ENCODE assay signal across 20 cellular contexts in genomic region chr13:102017248-102017647, GRCh38.
DNase-seq lines count a peak whose midpoint lies in the region; ATAC-seq, FAIRE-seq and TF ChIP-seq lines count a peak whose summit lies in the region.
"Had no signal": no experiment of that assay in that cellular context is flagged by ENCODE, and none has a peak within 500 bp of the region (broad histone marks: within the 10 kb centered on the region; RNA-seq: fewer than 3 reads in every experiment).

No MANE protein-coding gene starts in this region.

- DNase-seq in NCI-H1105 treated with DMSO at 0.1 percent for 48 hours (lab: John Stamatoyannopoulos, UW): peak; percentile 21
- DNase-seq in NCI-H1105 (lab: John Stamatoyannopoulos, UW): no peak
- DNase-seq in DMS153 (lab: John Stamatoyannopoulos, UW): peak; percentile 23
- peak; percentile 34 for DNase-seq in NCI-H69 (lab: John Stamatoyannopoulos, UW)
- DNase-seq in amniotic epithelial cell (ENCODE audit: low read depth): peak; percentile 10
- no peak for DNase-seq in MM.1S
- no peak for DNase-seq in right cardiac atrium
- DNase-seq in GM12892 (ENCODE audit: insufficient read length): no peak
- DNase-seq: C1 segment of cervical spinal cord, DND-41, GOT3, KG1, NCI-H1930, NCI-H226, NCI-H526, Peyer's patch had no signal

- intact Hi-C loops in right cardiac atrium (cut with DNase I): no loop called here

- H3K4me2 ChIP-seq in MM.1S (ENCODE audit: low read depth, low read length): no peak overlapping the region

- H3K9ac ChIP-seq in MM.1S (ENCODE audit: low read length): no peak overlapping the region

- no peaks in the 10 kb centered on the region for H3K36me3 ChIP-seq in MM.1S (replicated peaks; ENCODE audit: insufficient read depth, low read length)
- H3K36me3 ChIP-seq: Peyer's patch had no signal

- H3K9me3 ChIP-seq in MM.1S (replicated peaks; ENCODE audit: insufficient read depth, low read length) (no peaks in the 10 kb centered on the region), right cardiac atrium (ENCODE audit: control insufficient read depth, low read length) (peaks cover 2% of the 10 kb centered on the region)
- H3K9me3 ChIP-seq: Peyer's patch had no signal

- H3K4me1 ChIP-seq in MM.1S (ENCODE audit: low read length) (no peaks in the 10 kb centered on the region), right cardiac atrium (ENCODE audit: control insufficient read depth, insufficient read depth, low read length) (peaks cover 2% of the 10 kb centered on the region)
- H3K4me1 ChIP-seq: Peyer's patch had no signal

- no peak for TF ChIP-seq CTCF in MM.1S (IDR thresholded peaks at IDR 0.05; ENCODE audit: low read length)

- no peak for FAIRE-seq in GM12892 (lab: Jason Lieb, UNC)
- FAIRE-seq: G401.6, GM18507 had no signal

- no peaks in the 10 kb centered on the region for H4K20me1 ChIP-seq in MM.1S (ENCODE audit: insufficient read depth, low read length)

- no peaks in the 10 kb centered on the region for H3K9me2 ChIP-seq in MM.1S (replicated peaks; ENCODE audit: insufficient read depth, low read length)

- TF ChIP-seq POLR2A in GM12892 (IDR thresholded peaks at IDR 0.05; ENCODE audit: low read depth, low read length): no peak

- H3K4me3 ChIP-seq in MM.1S (ENCODE audit: low read length) (no peak overlapping the region), right cardiac atrium (ENCODE audit: low read length) (no peak overlapping the region)
- H3K4me3 ChIP-seq: Peyer's patch, SK-N-MC had no signal

- H3K27me3 ChIP-seq in MM.1S (replicated peaks; ENCODE audit: insufficient read depth, low read length): no peaks in the 10 kb centered on the region
- H3K27me3 ChIP-seq in right cardiac atrium (ENCODE audit: control insufficient read depth, insufficient read depth): no peaks in the 10 kb centered on the region
- H3K27me3 ChIP-seq: Peyer's patch had no signal

- no peak overlapping the region for H2AFZ ChIP-seq in MM.1S (ENCODE audit: low read length)

- no peaks in the 10 kb centered on the region for H3F3A ChIP-seq in MM.1S (ENCODE audit: insufficient read depth, low read length)

- no peaks in the 10 kb centered on the region for H3K79me2 ChIP-seq in MM.1S (ENCODE audit: low read length)

- H3K27ac ChIP-seq in MM.1S (ENCODE audit: low read length) (no peak overlapping the region), right cardiac atrium (ENCODE audit: low read length) (no peak overlapping the region)
- H3K27ac ChIP-seq: Peyer's patch, SK-N-MC had no signal

- no peak for ATAC-seq in right cardiac atrium
- ATAC-seq: Right ventricle myocardium inferior had no signal

Comparison
In these comparisons a context has a peak if more than half of its experiments do, and no peak if none do; other contexts are left out.
1. DNase-seq: peak in NCI-H1105 treated with DMSO at 0.1 percent for 48 hours (single experiment), DMS153 (single experiment), NCI-H69 (single experiment) and amniotic epithelial cell (single experiment); none in NCI-H1105 (single experiment), MM.1S (single experiment), right cardiac atrium (0 of 3) and GM12892 (single experiment).